Comparison of ENCODE assay signal across 7 cellular contexts in the genomic region with DNA sequence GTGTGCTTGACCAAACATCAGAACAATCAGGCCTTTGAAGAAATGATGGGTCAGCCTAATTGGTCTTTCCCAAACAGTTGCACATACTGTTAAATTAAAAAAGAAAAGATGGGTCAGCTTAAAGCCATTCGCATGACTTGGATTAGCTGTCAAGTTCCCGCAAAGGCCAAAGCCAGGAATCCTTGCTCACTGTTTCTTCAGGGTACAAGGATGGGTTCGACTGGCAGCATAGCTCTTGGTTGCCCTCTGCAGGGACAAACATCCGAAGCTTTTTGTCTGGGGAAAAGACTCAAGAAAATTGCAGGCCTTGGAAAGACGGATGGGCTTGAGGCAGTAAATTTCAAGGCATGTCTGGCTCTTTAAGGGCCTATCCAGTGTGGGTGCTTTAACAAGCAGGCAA.
DNase-seq lines count a peak whose midpoint lies in the region; ATAC-seq, FAIRE-seq and TF ChIP-seq lines count a peak whose summit lies in the region.

No MANE protein-coding gene starts in this region.

- intact Hi-C loops in Panc1 (cut with micrococcal nuclease; ENCODE audit: unreplicated experiment), result no loop called here
- intact Hi-C loops in psoas muscle (cut with DNase I), result no loop called here

- H3F3A ChIP-seq in GM23248 (ENCODE audit: insufficient read depth), result no peaks in the 10 kb centered on the region

- ATAC-seq in Panc1, result no peak
- peak in 3 of 4 donors; percentile 51 to 88 (median 68) for ATAC-seq in psoas muscle
- ATAC-seq in GM19324 (IDR thresholded peaks at IDR 0.05; ENCODE audit: low FRiP score, unreplicated experiment), result no peak
- ATAC-seq in activated CD8-positive, alpha-beta memory T cell treated with anti-CD3 and anti-CD28 coated beads, Interleukin-2, amount 10 ng/mL, durations not matched to agents 7 days and 5 days, result no peak

- no peak overlapping the region for H3K27ac ChIP-seq in GM23248
- no peak overlapping the region for H3K27ac ChIP-seq in Panc1 (ENCODE audit: low read length)
- H3K27ac ChIP-seq in psoas muscle, result no peak overlapping the region

- no peak overlapping the region for H3K9ac ChIP-seq in GM23248

- 52 to 53% methylated on average over 5 of the region's 5 CpGs for WGBS in GM23248 (ENCODE audit: low coverage in 1 of 2, low lambda C conversion rate in 2 of 2, missing lambda C conversion rate in 2 of 2), 2 experiments
- 20 to 38% (median 29%) methylated on average over 5 of the region's 5 CpGs for WGBS in psoas muscle, 3 donors

- H3K9me2 ChIP-seq in GM23248 (ENCODE audit: insufficient read depth), result no peaks in the 10 kb centered on the region

- H3K4me3 Mint-ChIP-seq in activated CD8-positive, alpha-beta memory T cell treated with anti-CD3 and anti-CD28 coated beads, Interleukin-2, amount 10 ng/mL, durations not matched to agents 7 days and 5 days, result no peak overlapping the region

- TF ChIP-seq CTCF in Panc1 (IDR thresholded peaks at IDR 0.05) (peak; percentile 65), psoas muscle (IDR thresholded peaks at IDR 0.05) (peak; percentile 69)

- FAIRE-seq in frontal cortex (lab: Jason Lieb, UNC), result no peak

- no peaks in the 10 kb centered on the region for H3K27me3 ChIP-seq in GM23248 (replicated peaks; ENCODE audit: insufficient read depth)
- H3K27me3 ChIP-seq in Panc1 (ENCODE audit: control insufficient read depth, insufficient read depth, low read length), result no peaks in the 10 kb centered on the region
- H3K27me3 ChIP-seq in psoas muscle (ENCODE audit: insufficient read depth in 3 of 3, low read length in 2 of 3), result no peaks in the 10 kb centered on the region

- no peaks in the 10 kb centered on the region for H3K36me3 Mint-ChIP-seq in activated CD8-positive, alpha-beta memory T cell treated with anti-CD3 and anti-CD28 coated beads, Interleukin-2, amount 10 ng/mL, durations not matched to agents 7 days and 5 days

- no peak overlapping the region for H3K4me3 ChIP-seq in GM23248
- no peak overlapping the region for H3K4me3 ChIP-seq in Panc1 (ENCODE audit: low read depth in 2 of 2, low read length in 2 of 2)
- no peak overlapping the region for H3K4me3 ChIP-seq in psoas muscle

- H3K4me1 Mint-ChIP-seq in activated CD8-positive, alpha-beta memory T cell treated with anti-CD3 and anti-CD28 coated beads, Interleukin-2, amount 10 ng/mL, durations not matched to agents 7 days and 5 days, result no peaks in the 10 kb centered on the region

- POLR2A ChIA-PET in Panc1 (lab: Charles Lee), result no interaction called here

- no peak overlapping the region for H2AFZ ChIP-seq in GM23248

- no peaks in the 10 kb centered on the region for H3K79me2 ChIP-seq in GM23248 (ENCODE audit: insufficient read depth)

- H3K36me3 ChIP-seq in GM23248 (ENCODE audit: low read depth), result no peaks in the 10 kb centered on the region
- H3K36me3 ChIP-seq in Panc1 (ENCODE audit: control insufficient read depth, insufficient read depth, low read length), result no peaks in the 10 kb centered on the region
- H3K36me3 ChIP-seq in psoas muscle (ENCODE audit: insufficient read depth in 1 of 2, low read depth in 1 of 2), result no peaks in the 10 kb centered on the region

- no TSS peak for BruUV-seq in Panc1 (replicated peaks; lab: Mats Ljungman, UMichigan)

- H3K27me3 Mint-ChIP-seq in activated CD8-positive, alpha-beta memory T cell treated with anti-CD3 and anti-CD28 coated beads, Interleukin-2, amount 10 ng/mL, durations not matched to agents 7 days and 5 days, result no peaks in the 10 kb centered on the region

- H3K27ac Mint-ChIP-seq in activated CD8-positive, alpha-beta memory T cell treated with anti-CD3 and anti-CD28 coated beads, Interleukin-2, amount 10 ng/mL, durations not matched to agents 7 days and 5 days, result no peak overlapping the region

- H3K4me2 ChIP-seq in GM23248 (ENCODE audit: unreplicated experiment), result no peak overlapping the region

- H3K9me3 ChIP-seq in GM23248 (ENCODE audit: low read depth) (no peaks in the 10 kb centered on the region), Panc1 (ENCODE audit: control insufficient read depth, insufficient read depth, low read depth, low read length) (no peaks in the 10 kb centered on the region), psoas muscle (no peaks in the 10 kb centered on the region)

- H3K4me1 ChIP-seq in GM23248 (ENCODE audit: insufficient read depth) (no peaks in the 10 kb centered on the region), Panc1 (ENCODE audit: control insufficient read depth, insufficient read depth, low read length) (no peaks in the 10 kb centered on the region), psoas muscle (no peaks in the 10 kb centered on the region)

- DNase-seq in GM23248 (peak; percentile 29), Panc1 (ENCODE audit: low read depth, low spot score) (no peak), frontal cortex (ENCODE audit: low spot score in 2 of 2) (peak; percentile 8 to 13), psoas muscle (peak in 1 of 2 donors; percentile 21), NCI-H345 treated with DMSO at 0.1 percent for 48 hours (lab: John Stamatoyannopoulos, UW; ENCODE audit: unreplicated experiment) (no peak)
- no peak for DNase-seq in activated CD8-positive, alpha-beta memory T cell treated with anti-CD3 and anti-CD28 coated beads, Interleukin-2, amount 10 ng/mL, durations not matched to agents 7 days and 5 days

- CTCF ChIA-PET in Panc1 (lab: Charles Lee), result no interaction called here
- CTCF ChIA-PET in activated CD8-positive, alpha-beta memory T cell treated with anti-CD3 and anti-CD28 coated beads, Interleukin-2, amount 10 ng/mL, durations not matched to agents 7 days and 5 days (lab: Charles Lee), result no interaction called here

- peaks cover 6% of the 10 kb centered on the region for H3K9me3 Mint-ChIP-seq in activated CD8-positive, alpha-beta memory T cell treated with anti-CD3 and anti-CD28 coated beads, Interleukin-2, amount 10 ng/mL, durations not matched to agents 7 days and 5 days (ENCODE audit: low read depth)

- H4K20me1 ChIP-seq in GM23248 (ENCODE audit: insufficient read depth), result no peaks in the 10 kb centered on the region

- in situ Hi-C loops in GM23248 (cut with MboI) (no loop called here), Panc1 (cut with HindIII; ENCODE audit: low pct_unique_long_range_greater_than_20kb, low sequenced_read_pairs) (no loop called here)

Comparison
In these comparisons a context has a peak if more than half of its experiments do, and no peak if none do; other contexts are left out.
1. DNase-seq: peak in GM23248 (single experiment) and frontal cortex (2 of 2); none in Panc1 (single experiment), NCI-H345 treated with DMSO at 0.1 percent for 48 hours (single experiment) and activated CD8-positive, alpha-beta memory T cell treated with anti-CD3 and anti-CD28 coated beads, Interleukin-2, amount 10 ng/mL, durations not matched to agents 7 days and 5 days (single experiment).
2. ATAC-seq: peak in psoas muscle (3 of 4); none in Panc1 (single experiment), GM19324 (single experiment) and activated CD8-positive, alpha-beta memory T cell treated with anti-CD3 and anti-CD28 coated beads, Interleukin-2, amount 10 ng/mL, durations not matched to agents 7 days and 5 days (single experiment).